ENCODE assay signal across 8 cellular contexts in the genomic region with DNA sequence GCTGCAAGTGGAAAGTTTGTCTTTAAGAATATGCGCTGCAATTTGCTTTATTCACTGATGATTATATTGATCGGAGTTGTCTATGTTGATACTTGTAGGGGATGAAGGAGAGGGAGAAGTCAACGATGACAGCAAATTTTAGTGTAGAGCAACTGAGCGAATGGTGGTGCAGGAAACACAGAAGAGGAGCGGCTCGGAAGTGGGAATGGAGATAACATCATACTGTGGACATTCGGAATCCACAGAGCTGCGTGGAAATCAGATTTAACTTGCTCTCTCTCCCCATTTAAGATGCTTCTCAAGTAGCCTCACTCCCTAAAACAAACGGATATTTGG. TPM values are rescaled to one million over a fixed set of nuclear protein-coding genes. Genes with fewer than 3 reads are reported as not detected.
DNase-seq lines count a peak whose midpoint lies in the region; ATAC-seq and TF ChIP-seq lines count a peak whose summit lies in the region.

No MANE protein-coding gene starts in this region.

- in situ Hi-C loops in gastrocnemius medialis (cut with MboI; ENCODE audit: low sequenced_read_pairs in 4 of 4), result loop anchor here in 1 of 4 donors (10.0 kb wide), 1 partner anchor 52 kb away; a partner anchor contains a TSS

- intact Hi-C loops in gastrocnemius medialis (cut with DNase I; ENCODE audit: low total_unique reads), result loop anchor here (1.0 kb wide), 3 partner anchors 25 to 236 kb away; a partner anchor contains a TSS

- H3K4me1 ChIP-seq in gastrocnemius medialis, result peaks cover 22 to 26% of the 10 kb centered on the region in 2 donors

- ATAC-seq in GM19035 (IDR thresholded peaks at IDR 0.05; ENCODE audit: unreplicated experiment), result peak; percentile 0
- ATAC-seq in SK-N-SH treated with all-trans-retinoic acid at 6 μM for 48 hours, result peak; percentile 3; the same call in 2 of the 3 replicates
- ATAC-seq in gastrocnemius medialis, result peak in 1 of 2 donors; percentile 1
- no peak for ATAC-seq in HG03175 (IDR thresholded peaks at IDR 0.05; ENCODE audit: unreplicated experiment)

- H3K9me3 ChIP-seq in gastrocnemius medialis, result no peaks in the 10 kb centered on the region

- H3K27me3 ChIP-seq in gastrocnemius medialis, result no peaks in the 10 kb centered on the region

- no peak for TF ChIP-seq CTCF in fibroblast of villous mesenchyme (IDR thresholded peaks at IDR 0.05; ENCODE audit: insufficient read depth, low read depth, low read length)
- no peak for TF ChIP-seq CTCF in gastrocnemius medialis (IDR thresholded peaks at IDR 0.05 in 4 of 5, conservative IDR thresholded peaks at IDR 0.05 in 1 of 5)

- H3K36me3 ChIP-seq in gastrocnemius medialis, result peaks cover 0 to 14% of the 10 kb centered on the region in 2 donors

- no peak for TF ChIP-seq POLR2A in gastrocnemius medialis (IDR thresholded peaks at IDR 0.05)

- DNase-seq in fibroblast of villous mesenchyme (ENCODE audit: low read depth) (no peak), gastrocnemius medialis (no peak), RKO (ENCODE audit: low spot score) (no peak), NCI-H345 treated with DMSO at 0.1 percent for 48 hours (lab: John Stamatoyannopoulos, UW; ENCODE audit: unreplicated experiment) (no peak), cerebellar cortex (ENCODE audit: low spot score) (no peak)

- H3K4me3 ChIP-seq in fibroblast of villous mesenchyme (ENCODE audit: low read depth, low read length) (peak overlapping the region; percentile 68), gastrocnemius medialis (peak overlapping the region; percentile 69 to 91 (median 74))

- H3K27ac ChIP-seq in gastrocnemius medialis, result peak overlapping the region; percentile 78 to 95 (median 86)

TF ChIP-seq in SK-N-SH treated with all-trans-retinoic acid at 6 μM for 48 hours, 23 proteins besides CTCF, POLR2A, EP300 and RAD21:
- no peak for TF ChIP-seq ISL1 (CRISPR knock-in tag; IDR thresholded peaks at IDR 0.05)
- TF ChIP-seq RARB (CRISPR knock-in tag; IDR thresholded peaks at IDR 0.05), result no peak
- TF ChIP-seq ARNTL (CRISPR knock-in tag; IDR thresholded peaks at IDR 0.05; ENCODE audit: borderline replicate concordance, low read depth), result no peak
- TF ChIP-seq PPARA (CRISPR knock-in tag; IDR thresholded peaks at IDR 0.05; ENCODE audit: borderline replicate concordance), result no peak
- TF ChIP-seq, protein P1, sequence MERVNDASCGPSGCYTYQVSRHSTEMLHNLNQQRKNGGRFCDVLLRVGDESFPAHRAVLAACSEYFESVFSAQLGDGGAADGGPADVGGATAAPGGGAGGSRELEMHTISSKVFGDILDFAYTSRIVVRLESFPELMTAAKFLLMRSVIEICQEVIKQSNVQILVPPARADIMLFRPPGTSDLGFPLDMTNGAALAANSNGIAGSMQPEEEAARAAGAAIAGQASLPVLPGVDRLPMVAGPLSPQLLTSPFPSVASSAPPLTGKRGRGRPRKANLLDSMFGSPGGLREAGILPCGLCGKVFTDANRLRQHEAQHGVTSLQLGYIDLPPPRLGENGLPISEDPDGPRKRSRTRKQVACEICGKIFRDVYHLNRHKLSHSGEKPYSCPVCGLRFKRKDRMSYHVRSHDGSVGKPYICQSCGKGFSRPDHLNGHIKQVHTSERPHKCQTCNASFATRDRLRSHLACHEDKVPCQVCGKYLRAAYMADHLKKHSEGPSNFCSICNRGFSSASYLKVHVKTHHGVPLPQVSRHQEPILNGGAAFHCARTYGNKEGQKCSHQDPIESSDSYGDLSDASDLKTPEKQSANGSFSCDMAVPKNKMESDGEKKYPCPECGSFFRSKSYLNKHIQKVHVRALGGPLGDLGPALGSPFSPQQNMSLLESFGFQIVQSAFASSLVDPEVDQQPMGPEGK (CRISPR knock-in tag; IDR thresholded peaks at IDR 0.05; ENCODE audit: borderline replicate concordance), result no peak
TF ChIP-seq in SK-N-SH treated with all-trans-retinoic acid at 6 μM for 48 hours: peak in this region for 0.

RNA-seq across cellular contexts. Expression of a gene that starts 0.7 kb away (rescaled TPM):
- total RNA-seq in fibroblast of villous mesenchyme, result 62.8 and 79.0 TPM in 2 replicates
- total RNA-seq in gastrocnemius medialis, result 10 to 100 TPM; 68.3 to 93.8 (median 79.4) TPM

RNA-seq across cellular contexts. Expression of a gene that starts 24.0 kb away (rescaled TPM):
- total RNA-seq in fibroblast of villous mesenchyme (120 and 142 TPM in 2 replicates), gastrocnemius medialis (100 to 1,000 TPM in 3 of 4 donors, 10 to 100 TPM in 1; 93.2 to 130 (median 117) TPM)

RNA-seq across cellular contexts. Expression of a gene that starts 52.1 kb away (rescaled TPM):
- total RNA-seq in fibroblast of villous mesenchyme, result 19.0 and 25.5 TPM in 2 replicates
- total RNA-seq in gastrocnemius medialis, result 10 to 100 TPM in 3 of 4 donors, 1 to 10 TPM in 1; 5.5 to 18.8 (median 14.2) TPM

RNA-seq across cellular contexts. Expression of a gene that starts 52.5 kb away (rescaled TPM):
- total RNA-seq in fibroblast of villous mesenchyme (0.32 TPM in 1 of 2 replicates, not detected in the other), gastrocnemius medialis (1 to 10 TPM in 1 of 4 donors, not detected in 3; 2.8 TPM)
